Comparison of ENCODE assay signal across 24 cellular contexts in the genomic region with DNA sequence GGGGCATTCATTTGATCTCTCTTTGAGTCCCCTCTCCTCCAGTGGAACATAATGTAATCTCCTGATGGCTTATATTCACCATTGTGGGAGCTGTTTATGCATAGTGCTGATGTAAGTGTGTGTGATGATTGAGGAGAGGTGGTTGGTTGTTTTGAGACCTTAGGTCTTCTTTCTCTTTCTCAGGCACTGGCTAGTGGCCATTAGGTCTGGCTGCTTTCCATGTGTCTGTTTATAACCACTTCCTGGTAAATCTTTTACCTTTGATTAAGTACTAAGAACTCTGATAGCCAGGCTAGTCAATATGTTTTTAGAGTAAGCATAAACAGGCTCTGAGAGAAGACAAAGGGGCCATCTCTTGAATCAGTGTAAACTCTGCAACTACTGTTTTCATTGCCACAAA. TPM values are rescaled to one million over a fixed set of nuclear protein-coding genes. Genes with fewer than 3 reads are reported as not detected.
DNase-seq lines count a peak whose midpoint lies in the region; ATAC-seq, FAIRE-seq and TF ChIP-seq lines count a peak whose summit lies in the region.
"Had no signal": no experiment of that assay in that cellular context is flagged by ENCODE, and none has a peak within 500 bp of the region (broad histone marks: within the 10 kb centered on the region; RNA-seq: fewer than 3 reads in every experiment).

No MANE protein-coding gene starts in this region.

- H3K4me3 ChIP-seq in right atrium auricular region (no peak overlapping the region), kidney (ENCODE audit: low read length in 2 of 2) (no peak overlapping the region)
- H3K4me3 ChIP-seq: A549, breast epithelium, K562, left ventricle myocardium inferior, prostate gland, upper lobe of right lung had no signal

- no peak overlapping the region for H2BK12ac ChIP-seq in H9 (ENCODE audit: insufficient read length, low read depth, low read length)

- no peak overlapping the region for H4K8ac ChIP-seq in H9 (replicated peaks; ENCODE audit: insufficient read length, low read depth, low read length)

- H3K4me1 ChIP-seq in right atrium auricular region (no peaks in the 10 kb centered on the region), H9 (ENCODE audit: insufficient read depth, low read length) (no peaks in the 10 kb centered on the region), kidney (ENCODE audit: control insufficient read depth in 1 of 2, insufficient read depth in 1 of 2, low read depth in 1 of 2, low read length in 2 of 2) (peaks cover 0 to 3% of the 10 kb centered on the region in 2 donors)
- H3K4me1 ChIP-seq: A549, breast epithelium, prostate gland had no signal

- no peak overlapping the region for H3K18ac ChIP-seq in H9 (ENCODE audit: insufficient read length, low read depth, low read length)

- H4K5ac ChIP-seq in H9 (ENCODE audit: insufficient read length, low read depth, low read length) = no peak overlapping the region

- no peak overlapping the region for H3T11ph ChIP-seq in H9 (ENCODE audit: low read length)

- no peaks in the 10 kb centered on the region for H3K4me1 Mint-ChIP-seq in H9
- H3K4me1 Mint-ChIP-seq: activated CD4-positive, alpha-beta T cell treated with anti-CD3 and anti-CD28 coated beads, Interleukin-2, amount 10 ng/mL, durations not matched to agents 24 days and 14 days; CD4-positive, alpha-beta memory T cell; naive thymus-derived CD8-positive, alpha-beta T cell had no signal

- intact Hi-C loops in left ventricle myocardium superior (cut with micrococcal nuclease) (no loop called here), kidney (cut with DNase I) (no loop called here)

- no peak for DNase-seq in left ventricle myocardium superior
- no peak for DNase-seq in right atrium auricular region (ENCODE audit: low spot score)
- peak; percentile 79 for DNase-seq in amniotic epithelial cell (ENCODE audit: low read depth)
- no peak for DNase-seq in H9
- DNase-seq in kidney = no peak
- no peak for DNase-seq in AML-193 (lab: John Stamatoyannopoulos, UW)
- DNase-seq: activated CD4-positive, alpha-beta T cell treated with anti-CD3 and anti-CD28 coated beads, Interleukin-2, amount 10 ng/mL, durations not matched to agents 24 days and 14 days; activated CD8-positive, alpha-beta memory T cell treated with anti-CD3 and anti-CD28 coated beads, Interleukin-2, amount 50 U/mL, for 48 hours; CD4-positive, alpha-beta memory T cell; left ventricle myocardium inferior; naive thymus-derived CD8-positive, alpha-beta T cell; NCI-H1048; NCI-H345; T1000; upper lobe of right lung had no signal

- no peaks in the 10 kb centered on the region for H3K79me1 ChIP-seq in H9 (ENCODE audit: insufficient read depth, low read depth, low read length, poor library complexity, severe bottlenecking)

- no peaks in the 10 kb centered on the region for H4K20me1 ChIP-seq in H9 (ENCODE audit: control insufficient read depth, insufficient read depth, insufficient read length)

- no peaks in the 10 kb centered on the region for H3K9me3 ChIP-seq in right atrium auricular region
- H3K9me3 ChIP-seq in H9 (ENCODE audit: control insufficient read depth, low read depth, low read length) = no peaks in the 10 kb centered on the region
- H3K9me3 ChIP-seq in kidney (ENCODE audit: control insufficient read depth in 1 of 2, low read length in 2 of 2) = no peaks in the 10 kb centered on the region
- H3K9me3 ChIP-seq: A549, breast epithelium, left ventricle myocardium inferior, prostate gland, upper lobe of right lung had no signal

- no peak overlapping the region for H4K91ac ChIP-seq in H9 (ENCODE audit: insufficient read length, low read depth, low read length)

- peak; percentile 39 for ATAC-seq in left ventricle myocardium superior
- no peak for ATAC-seq in GM21515 (IDR thresholded peaks at IDR 0.05; ENCODE audit: unreplicated experiment)
- ATAC-seq: A549; K562; naive thymus-derived CD8-positive, alpha-beta T cell; upper lobe of right lung had no signal

- no peak overlapping the region for H2AFZ ChIP-seq in H9 (ENCODE audit: low read length)

- no peak overlapping the region for H3K4me3 Mint-ChIP-seq in H9
- H3K4me3 Mint-ChIP-seq: activated CD4-positive, alpha-beta T cell treated with anti-CD3 and anti-CD28 coated beads, Interleukin-2, amount 10 ng/mL, durations not matched to agents 24 days and 14 days; CD4-positive, alpha-beta memory T cell; naive thymus-derived CD8-positive, alpha-beta T cell; stimulated activated naive CD8-positive, alpha-beta T cell treated with anti-CD3 and anti-CD28 coated beads, Interleukin-15, Interleukin-2, amounts not matched to agents 100 ng/mL and 50 ng/mL, for 24 hours had no signal

- H3K27ac ChIP-seq in right atrium auricular region (no peak overlapping the region), H9 (ENCODE audit: insufficient read length, low read depth, low read length) (no peak overlapping the region), kidney (ENCODE audit: low read depth in 2 of 2, low read length in 2 of 2) (no peak overlapping the region)
- H3K27ac ChIP-seq: A549, breast epithelium, HL-60, left ventricle myocardium inferior, prostate gland, upper lobe of right lung had no signal

- H3K23ac ChIP-seq in H9 (ENCODE audit: insufficient read length, low read depth, low read length) = no peak overlapping the region

- no peaks in the 10 kb centered on the region for H3K27me3 ChIP-seq in right atrium auricular region
- no peaks in the 10 kb centered on the region for H3K27me3 ChIP-seq in H9 (ENCODE audit: insufficient read depth, low read length)
- H3K27me3 ChIP-seq: breast epithelium, upper lobe of right lung had no signal

- TF ChIP-seq CTCF in right atrium auricular region (IDR thresholded peaks at IDR 0.05) (no peak), H9 (conservative IDR thresholded peaks at IDR 0.05) (no peak), kidney (IDR thresholded peaks at IDR 0.05; ENCODE audit: borderline replicate concordance, extremely low read depth, insufficient read depth) (no peak)

- H3K36me3 ChIP-seq in right atrium auricular region = no peaks in the 10 kb centered on the region
- no peaks in the 10 kb centered on the region for H3K36me3 ChIP-seq in kidney (ENCODE audit: control insufficient read depth in 1 of 2, insufficient read depth in 2 of 2, low read length in 2 of 2)
- H3K36me3 ChIP-seq: breast epithelium, left ventricle myocardium inferior, prostate gland, upper lobe of right lung had no signal

- no peaks in the 10 kb centered on the region for H3K27me3 Mint-ChIP-seq in H9 (ENCODE audit: low read depth)

- FAIRE-seq in islet of Langerhans (lab: Jason Lieb, UNC) (peak; percentile 94), kidney (lab: Jason Lieb, UNC) (no peak)
- FAIRE-seq: A549, K562 had no signal

- no peak overlapping the region for H3K4me2 ChIP-seq in H9 (ENCODE audit: insufficient read depth, insufficient read length, low read length)
- H3K4me2 ChIP-seq: A549 had no signal

- H3K14ac ChIP-seq in H9 (ENCODE audit: insufficient read depth, low read length) = no peak overlapping the region

- no peak overlapping the region for H3K9ac ChIP-seq in H9 (ENCODE audit: extremely low read depth, insufficient read length, low read length)
- H3K9ac ChIP-seq in kidney (ENCODE audit: low read length in 2 of 2) = no peak overlapping the region

- H2BK15ac ChIP-seq in H9 (ENCODE audit: low read depth, low read length) = no peak overlapping the region

- no peak overlapping the region for H2BK120ac ChIP-seq in H9 (ENCODE audit: low read depth, low read length, poor library complexity, severe bottlenecking)

- no peak overlapping the region for H3K56ac ChIP-seq in H9 (ENCODE audit: insufficient read length, low read depth, low read length)

- H3K36me3 Mint-ChIP-seq in H9 (ENCODE audit: insufficient read depth in 1 of 3, low read depth in 3 of 3) = peaks cover 7 to 27% (median 13%) of the 10 kb centered on the region in 3 experiments; a peak in 6 of 7 replicates
- H3K36me3 Mint-ChIP-seq: CD4-positive, alpha-beta memory T cell; naive thymus-derived CD8-positive, alpha-beta T cell had no signal

- no peaks in the 10 kb centered on the region for H3K23me2 ChIP-seq in H9 (ENCODE audit: insufficient read length, low read depth, low read length, poor library complexity, severe bottlenecking)

- no peak overlapping the region for H2BK5ac ChIP-seq in H9 (ENCODE audit: insufficient read length, low read length)

- H3K9me3 Mint-ChIP-seq in H9 = no peaks in the 10 kb centered on the region
- H3K9me3 Mint-ChIP-seq: activated CD4-positive, alpha-beta T cell treated with anti-CD3 and anti-CD28 coated beads, Interleukin-2, amount 10 ng/mL, durations not matched to agents 24 days and 14 days; CD4-positive, alpha-beta memory T cell; stimulated activated naive CD8-positive, alpha-beta T cell treated with anti-CD3 and anti-CD28 coated beads, Interleukin-15, Interleukin-2, amounts not matched to agents 100 ng/mL and 50 ng/mL, for 24 hours had no signal

- H2AK5ac ChIP-seq in H9 (ENCODE audit: insufficient read length, low read length) = no peak overlapping the region

- no peak overlapping the region for H3K4ac ChIP-seq in H9 (ENCODE audit: low read depth, low read length)

- H2BK20ac ChIP-seq in H9 (ENCODE audit: low read depth, low read length, poor library complexity, severe bottlenecking) = no peak overlapping the region

- H3K79me2 ChIP-seq in H9 (ENCODE audit: insufficient read depth, low read length) = no peaks in the 10 kb centered on the region

- H3K27ac Mint-ChIP-seq in H9 = no peak overlapping the region; a peak in 1 of 7 replicates
- H3K27ac Mint-ChIP-seq: activated CD4-positive, alpha-beta T cell treated with anti-CD3 and anti-CD28 coated beads, Interleukin-2, amount 10 ng/mL, durations not matched to agents 24 days and 14 days; CD4-positive, alpha-beta memory T cell; naive thymus-derived CD8-positive, alpha-beta T cell; stimulated activated naive CD8-positive, alpha-beta T cell treated with anti-CD3 and anti-CD28 coated beads, Interleukin-15, Interleukin-2, amounts not matched to agents 100 ng/mL and 50 ng/mL, for 24 hours had no signal

RNA-seq across cellular contexts. Expression of a gene that starts 27.9 kb away (rescaled TPM):
- total RNA-seq in left ventricle myocardium superior (17.7 TPM), right atrium auricular region (10 to 100 TPM; 10.3 to 20.6 TPM), H9 (2021) (33.8 and 34.1 TPM in 2 replicates), kidney (0.85 TPM)
- 4.5 TPM for polyA plus RNA-seq in kidney (ENCODE audit: insufficient read depth, low read depth, low replicate concordance)
- total RNA-seq: activated CD4-positive, alpha-beta T cell treated with anti-CD3 and anti-CD28 coated beads, Interleukin-2, amount 10 ng/mL, durations not matched to agents 24 days and 14 days; CD4-positive, alpha-beta memory T cell; K562; naive thymus-derived CD8-positive, alpha-beta T cell; SK-MEL-5 had no signal
- polyA plus RNA-seq: A549; CD4-positive, alpha-beta memory T cell; naive thymus-derived CD8-positive, alpha-beta T cell had no signal
